In genomic region chr1:243924188-243924587, GRCh38 we compare ENCODE assay signal across 13 cellular contexts.
DNase-seq lines count a peak whose midpoint lies in the region; ATAC-seq and TF ChIP-seq lines count a peak whose summit lies in the region.
"Had no signal": no experiment of that assay in that cellular context is flagged by ENCODE, and none has a peak within 500 bp of the region (broad histone marks: within the 10 kb centered on the region; RNA-seq: fewer than 3 reads in every experiment).

No MANE protein-coding gene starts in this region.

- no peak overlapping the region for H2BK5ac ChIP-seq in neuronal stem cell (ENCODE audit: low read length)

- no peaks in the 10 kb centered on the region for H3K27me3 ChIP-seq in dorsolateral prefrontal cortex
- no peaks in the 10 kb centered on the region for H3K27me3 ChIP-seq in neuronal stem cell (ENCODE audit: control insufficient read depth in 3 of 3, insufficient read depth in 3 of 3, low read depth in 1 of 3, low read length in 3 of 3)

- no peak overlapping the region for H4K91ac ChIP-seq in neuronal stem cell (ENCODE audit: low read depth, low read length, poor library complexity)

- H2AK5ac ChIP-seq in neuronal stem cell (ENCODE audit: low read depth, low read length), result no peak overlapping the region

- H3K27ac ChIP-seq in dorsolateral prefrontal cortex (peak overlapping the region in 50 of 59 donors; percentile 5 to 85 (median 60)), neuronal stem cell (replicated peaks; ENCODE audit: low read length) (peak overlapping the region; percentile 66)
- H3K27ac ChIP-seq: prostate gland had no signal

- peak overlapping the region; percentile 4 for H2BK120ac ChIP-seq in neuronal stem cell (ENCODE audit: low read depth, low read length)

- DNase-seq in EH (ENCODE audit: low read depth) (peak; percentile 89), NCI-H226 (peak; percentile 92), dorsolateral prefrontal cortex (no peak), neuronal stem cell (ENCODE audit: low spot score) (no peak), left colon (no peak), nucleus accumbens (lab: John Stamatoyannopoulos, UW) (no peak)
- no peak for DNase-seq in stimulated activated naive CD4-positive, alpha-beta T cell treated with Interleukin-2 at 50 U/mL for 16 hours (lab: John Stamatoyannopoulos, UW)
- no peak for DNase-seq in stimulated activated CD4-positive, alpha-beta T cell treated with anti-CD3 and anti-CD28 coated beads, Interleukin-15, amount 100 ng/mL, for 24 hours
- DNase-seq: effector memory CD4-positive, alpha-beta T cell; hippocampal formation; NCI-H1694 treated with DMSO at 0.1 percent for 48 hours; stimulated activated naive CD8-positive, alpha-beta T cell treated with anti-CD3 and anti-CD28 coated beads, Interleukin-15, Interleukin-2, amounts not matched to agents 100 U/mL and 50 U/mL, for 24 hours had no signal

- no peak for ATAC-seq in left colon
- ATAC-seq: stimulated activated naive CD8-positive, alpha-beta T cell treated with anti-CD3 and anti-CD28 coated beads, Interleukin-15, Interleukin-2, amounts not matched to agents 100 U/mL and 50 U/mL, for 24 hours had no signal

- intact Hi-C loops in dorsolateral prefrontal cortex (cut with DNase I) (no loop called here), left colon (cut with DNase I, micrococcal nuclease) (no loop called here)

- H3K4me3 ChIP-seq in dorsolateral prefrontal cortex (no peak overlapping the region), neuronal stem cell (ENCODE audit: low read length in 2 of 2) (no peak overlapping the region)
- H3K4me3 ChIP-seq: prostate gland had no signal

- no peak overlapping the region for H2BK12ac ChIP-seq in neuronal stem cell (ENCODE audit: low read length)

- no peak overlapping the region for H3K4ac ChIP-seq in neuronal stem cell (ENCODE audit: low read length)

- H3K36me3 ChIP-seq in neuronal stem cell (replicated peaks in 1 of 2; ENCODE audit: control insufficient read depth in 2 of 2, insufficient read depth in 2 of 2, low read length in 2 of 2), result no peaks in the 10 kb centered on the region
- H3K36me3 ChIP-seq: prostate gland had no signal

- H2BK15ac ChIP-seq in neuronal stem cell (ENCODE audit: low read length), result peak overlapping the region; percentile 33

- H3K9me3 ChIP-seq in neuronal stem cell (replicated peaks in 1 of 2; ENCODE audit: control insufficient read depth in 2 of 2, insufficient read depth in 1 of 2, low read depth in 1 of 2, low read length in 2 of 2), result no peaks in the 10 kb centered on the region
- H3K9me3 ChIP-seq: prostate gland had no signal

- H3K23ac ChIP-seq in neuronal stem cell (ENCODE audit: low read depth, low read length, poor library complexity), result no peak overlapping the region

- no peak overlapping the region for H3K4me2 ChIP-seq in neuronal stem cell (ENCODE audit: insufficient read depth, low read length, poor library complexity, severe bottlenecking)

- no CpG with 5 or more reads among the region's 3 CpGs for WGBS in neuronal stem cell (ENCODE audit: extremely low coverage in 2 of 2, insufficient read length in 2 of 2, insufficient replicate concordance in 1 of 2), 2 donors

- peak overlapping the region; percentile 55 for H2AFZ ChIP-seq in neuronal stem cell (ENCODE audit: low read length)

- H3K18ac ChIP-seq in neuronal stem cell (ENCODE audit: low read length), result peak overlapping the region; percentile 78

- no peak overlapping the region for H4K8ac ChIP-seq in neuronal stem cell (ENCODE audit: low read depth, low read length)

- no peak overlapping the region for H3K9ac ChIP-seq in neuronal stem cell (ENCODE audit: low read depth, low read length, poor library complexity)

- H3K14ac ChIP-seq in neuronal stem cell (ENCODE audit: low read length), result no peak overlapping the region

- H3K4me1 ChIP-seq in neuronal stem cell (ENCODE audit: control insufficient read depth in 2 of 2, insufficient read depth in 1 of 2, low read depth in 1 of 2, low read length in 2 of 2), result peaks cover 14 to 27% of the 10 kb centered on the region in 2 donors
- H3K4me1 ChIP-seq: prostate gland had no signal

- H3K79me1 ChIP-seq in neuronal stem cell (ENCODE audit: low read depth, low read length), result no peaks in the 10 kb centered on the region

- no peak for TF ChIP-seq CTCF in dorsolateral prefrontal cortex (IDR thresholded peaks at IDR 0.05 in 54 of 56, conservative IDR thresholded peaks at IDR 0.05 in 2 of 56; ENCODE audit: low read depth in 1 of 56, partially characterized antibody in 56 of 56)

Comparison
In these comparisons a context has a peak if more than half of its experiments do, and no peak if none do; other contexts are left out.
1. DNase-seq: peak in EH (single experiment) and NCI-H226 (single experiment); none in dorsolateral prefrontal cortex (0 of 10), neuronal stem cell (single experiment), stimulated activated naive CD4-positive, alpha-beta T cell treated with Interleukin-2 at 50 U/mL for 16 hours (single experiment), left colon (0 of 2), nucleus accumbens (0 of 56) and stimulated activated CD4-positive, alpha-beta T cell treated with anti-CD3 and anti-CD28 coated beads, Interleukin-15, amount 100 ng/mL, for 24 hours (single experiment).